In the genomic region with DNA sequence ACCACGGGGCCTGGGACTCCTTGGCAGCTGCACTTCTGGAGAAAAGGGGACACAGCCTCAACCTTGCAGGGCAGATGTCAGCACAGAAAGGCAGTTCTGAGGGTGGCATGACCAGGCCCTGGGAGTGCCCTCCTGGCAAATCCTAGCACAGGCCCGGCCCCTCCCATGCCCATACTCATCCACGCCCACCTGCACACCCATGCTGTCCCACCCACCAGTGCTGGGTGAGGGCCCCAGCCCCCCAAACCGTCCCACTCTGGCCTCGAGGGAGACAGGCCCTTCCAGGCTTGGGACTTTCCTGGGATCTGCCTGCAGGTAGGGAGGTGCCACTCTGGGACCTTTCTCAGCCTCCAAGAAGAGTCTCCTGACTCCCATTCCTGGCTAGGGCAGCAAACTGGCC, we compare ENCODE assay signal across 29 cellular contexts. TPM values are rescaled to one million over a fixed set of nuclear protein-coding genes. Genes with fewer than 3 reads are reported as not detected.
A peak's percentile ranks its signal among the peaks of the same experiment; 100 is the strongest.
DNase-seq lines count a peak whose midpoint lies in the region; ATAC-seq, FAIRE-seq and TF ChIP-seq lines count a peak whose summit lies in the region.
"Had no signal": no experiment of that assay in that cellular context is flagged by ENCODE, and none has a peak within 500 bp of the region (broad histone marks: within the 10 kb centered on the region; RNA-seq: fewer than 3 reads in every experiment).

No MANE protein-coding gene starts in this region.

- in situ Hi-C loops in HepG2 (cut with HindIII; ENCODE audit: extremely low pct_ligation_motif_present, low pct_unique_long_range_greater_than_20kb): no loop called here

- H3K27ac ChIP-seq in CD4-positive, alpha-beta T cell (ENCODE audit: low read depth, low read length): no peak overlapping the region
- H3K27ac ChIP-seq in angular gyrus (ENCODE audit: low read depth, low read length): peak overlapping the region; percentile 31
- H3K27ac ChIP-seq in HepG2 (ENCODE audit: extremely low read length, insufficient read depth, low read length): no peak overlapping the region
- H3K27ac ChIP-seq: BLaER1, SJCRH30 had no signal

- H3K9ac ChIP-seq in HepG2 (ENCODE audit: insufficient read depth, low read depth, low read length): no peak overlapping the region
- H3K9ac ChIP-seq: BLaER1 had no signal

- H3K4me3 Mint-ChIP-seq in CD4-positive, alpha-beta T cell: no peak overlapping the region
- H3K4me3 Mint-ChIP-seq in memory B cell: no peak overlapping the region

- no peak overlapping the region for H2AFZ ChIP-seq in HepG2 (ENCODE audit: low read length)

- no peaks in the 10 kb centered on the region for H3K9me3 ChIP-seq in CD4-positive, alpha-beta T cell (ENCODE audit: control insufficient read depth, low read length)
- H3K9me3 ChIP-seq in HepG2 (ENCODE audit: low read length): no peaks in the 10 kb centered on the region
- H3K9me3 ChIP-seq: BLaER1, HAP-1, MG63, SJCRH30 had no signal

- no peak for TF ChIP-seq RAD21 in HepG2 (CRISPR knock-in tag; IDR thresholded peaks at IDR 0.05)

- peak overlapping the region; percentile 66 for H3K27ac Mint-ChIP-seq in CD4-positive, alpha-beta T cell
- peak overlapping the region; percentile 25 for H3K27ac Mint-ChIP-seq in memory B cell

- H3K79me2 ChIP-seq in HepG2 (ENCODE audit: insufficient read depth, low read length): no peaks in the 10 kb centered on the region

- peaks cover 2% of the 10 kb centered on the region for H3K4me1 ChIP-seq in HepG2 (ENCODE audit: insufficient read depth, low read length)
- H3K4me1 ChIP-seq: HAP-1 had no signal

- TF ChIP-seq EP300 in HepG2 (IDR thresholded peaks at IDR 0.05; ENCODE audit: low read depth in 2 of 2, low read length in 2 of 2) (no peak), HepG2 (CRISPR knock-in tag; IDR thresholded peaks at IDR 0.05; ENCODE audit: borderline replicate concordance) (no peak)

- no peak for TF ChIP-seq CTCF in CD4-positive, alpha-beta T cell (IDR thresholded peaks at IDR 0.05)
- TF ChIP-seq CTCF in HepG2 (CRISPR knock-in tag; IDR thresholded peaks at IDR 0.05): no peak

- H3K36me3 ChIP-seq in HepG2 (replicated peaks in 1 of 2; ENCODE audit: control insufficient read depth in 1 of 2, insufficient read depth in 2 of 2, low read length in 2 of 2): peaks cover 0 to 1% of the 10 kb centered on the region in 2 experiments; a peak in 1 of 5 replicates
- H3K36me3 ChIP-seq: HAP-1, SJCRH30 had no signal

- H3K27me3 ChIP-seq in CD4-positive, alpha-beta T cell (ENCODE audit: control insufficient read depth, insufficient read depth, low read length): no peaks in the 10 kb centered on the region
- H3K27me3 ChIP-seq in HepG2 (ENCODE audit: control insufficient read depth in 1 of 2, insufficient read depth in 2 of 2, low read length in 2 of 2): no peaks in the 10 kb centered on the region
- H3K27me3 ChIP-seq: MG63, SJCRH30 had no signal

- no peak overlapping the region for H3K4me3 ChIP-seq in HepG2 (replicated peaks in 1 of 3; ENCODE audit: insufficient read depth in 1 of 3, low read depth in 2 of 3, low read length in 3 of 3)
- H3K4me3 ChIP-seq: BLaER1, HAP-1, MG63, SJCRH30 had no signal

- BruUV-seq in HepG2 (replicated peaks; lab: Mats Ljungman, UMichigan): no TSS peak

- H3K4me1 Mint-ChIP-seq in CD4-positive, alpha-beta T cell (ENCODE audit: low read depth): no peaks in the 10 kb centered on the region
- peaks cover 9% of the 10 kb centered on the region for H3K4me1 Mint-ChIP-seq in memory B cell

- no peak for DNase-seq in CD4-positive, alpha-beta T cell
- no peak for DNase-seq in memory B cell (ENCODE audit: low spot score in 2 of 2)
- no peak for DNase-seq in NCI-H2171 treated with DMSO at 0.1 percent for 48 hours (lab: John Stamatoyannopoulos, UW)
- DNase-seq in HepG2 (ENCODE audit: low spot score): no peak
- no peak for DNase-seq in NCI-H345 treated with DMSO at 0.1 percent for 48 hours (lab: John Stamatoyannopoulos, UW; ENCODE audit: unreplicated experiment)
- DNase-seq: CD4-positive, CD25-positive, alpha-beta regulatory T cell; DMS53; KG1; MG63; NCI-H1105 treated with DMSO at 0.1 percent for 48 hours; NCI-H146; NCI-H1930; NCI-H2107; NCI-H446 treated with DMSO at 0.1 percent for 48 hours; NCI-H526; NCI-H82; NK-92 treated with Interleukin-12 subunit alpha and Interleukin-12 subunit beta, amount 100 ng/mL, for 24 hours; PC-3; SJCRH30 had no signal

- no peak for TF ChIP-seq POLR2A in HepG2 (IDR thresholded peaks at IDR 0.05; ENCODE audit: insufficient read depth in 1 of 2, low read depth in 2 of 2, low read length in 2 of 2)

- CTCF ChIA-PET in CD4-positive, alpha-beta T cell (lab: Charles Lee): no interaction called here
- CTCF ChIA-PET in HepG2 (lab: Yijun Ruan, JAX; ENCODE audit: low intra/inter-chr PET ratio, low total read pairs): no interaction called here

- 75% methylated on average over 2 of the region's 5 CpGs for WGBS in HepG2 (ENCODE audit: low lambda C conversion rate)

- ATAC-seq in CD4-positive, alpha-beta T cell (ENCODE audit: poor library complexity): no peak
- ATAC-seq in memory B cell (ENCODE audit: low read depth): no peak
- ATAC-seq in HepG2: no peak
- ATAC-seq: PC-3, Right ventricle myocardium inferior, SK-N-SH treated with all-trans-retinoic acid at 6 μM for 48 hours had no signal

- POLR2A ChIA-PET in CD4-positive, alpha-beta T cell (lab: Charles Lee): no interaction called here
- POLR2A ChIA-PET in HepG2 (lab: Yijun Ruan, JAX): no interaction called here

- no peak for FAIRE-seq in HepG2 (lab: Jason Lieb, UNC)
- FAIRE-seq: A204.1, GM18507 had no signal

- no peaks in the 10 kb centered on the region for H3K9me3 Mint-ChIP-seq in CD4-positive, alpha-beta T cell
- no peaks in the 10 kb centered on the region for H3K9me3 Mint-ChIP-seq in memory B cell
- H3K9me3 Mint-ChIP-seq: CD4-positive, CD25-positive, alpha-beta regulatory T cell had no signal

- intact Hi-C loops in CD4-positive, alpha-beta T cell (cut with DNase I, micrococcal nuclease): no loop called here
- intact Hi-C loops in HepG2 (cut with micrococcal nuclease; ENCODE audit: unreplicated experiment): no loop called here

- H3K4me2 ChIP-seq in HepG2 (ENCODE audit: low read depth, low read length): no peak overlapping the region
- H3K4me2 ChIP-seq: BLaER1 had no signal

- peaks cover 15% of the 10 kb centered on the region for H3K36me3 Mint-ChIP-seq in CD4-positive, alpha-beta T cell (ENCODE audit: low read depth)
- H3K36me3 Mint-ChIP-seq in memory B cell: peaks cover 6% of the 10 kb centered on the region

- H3K27me3 Mint-ChIP-seq in CD4-positive, alpha-beta T cell: peaks cover 9% of the 10 kb centered on the region
- H3K27me3 Mint-ChIP-seq in memory B cell: peaks cover 5% of the 10 kb centered on the region
- H3K27me3 Mint-ChIP-seq: CD4-positive, CD25-positive, alpha-beta regulatory T cell had no signal

- H4K20me1 ChIP-seq in HepG2 (ENCODE audit: insufficient read depth, low read length): peaks cover 10% of the 10 kb centered on the region; the same call in 1 of the 2 replicates

RNA-seq across cellular contexts. Expression of a gene that starts 10.1 kb away (rescaled TPM):
- total RNA-seq in CD4-positive, alpha-beta T cell: 10 to 100 TPM; 83.9 to 91.2 TPM
- 0.95 and 1.8 TPM in 2 replicates for total RNA-seq in HepG2 (2016; rRNA removed; fragmentation: Illumina TruSeq; extraction: Trizol)
- 0.30 and 0.62 TPM in 2 replicates for total RNA-seq in HepG2 (2016; cell fraction: cytosol; rRNA removed; fragmentation: Illumina TruSeq; extraction: Trizol; ENCODE audit: low read depth)
- 1.1 and 2.2 TPM in 2 replicates for total RNA-seq in HepG2 (2016; cell fraction: insoluble cytoplasmic fraction; rRNA removed; fragmentation: Illumina TruSeq; extraction: Trizol)
- total RNA-seq in HepG2 (2016; cell fraction: membrane; rRNA removed; fragmentation: Illumina TruSeq; extraction: Trizol): 1.2 and 1.3 TPM in 2 replicates
- total RNA-seq in HepG2 (2016; cell fraction: nucleus; rRNA removed; fragmentation: Illumina TruSeq; extraction: Trizol): 1.1 and 1.3 TPM in 2 replicates
- 8.0 and 15.4 TPM in 2 replicates for polyA plus RNA-seq in HepG2 (2011; rRNA removed)
- polyA plus RNA-seq in HepG2 (2011; cell fraction: cytosol; rRNA removed): 7.3 and 9.2 TPM in 2 replicates
- polyA plus RNA-seq in HepG2 (2011; cell fraction: nucleus; rRNA removed): 11.7 and 12.2 TPM in 2 replicates
- polyA plus RNA-seq in HepG2 (2012): 13.2 and 23.6 TPM in 2 replicates
- 0.49 and 1.5 TPM in 2 replicates for polyA plus RNA-seq in HepG2 (2016; cell fraction: cytosol; fragmentation: Illumina TruSeq; extraction: Trizol; ENCODE audit: low read depth)
- polyA plus RNA-seq in HepG2 (2016; cell fraction: insoluble cytoplasmic fraction; fragmentation: Illumina TruSeq; extraction: Trizol; ENCODE audit: low read depth): 3.4 and 4.9 TPM in 2 replicates
- polyA plus RNA-seq in HepG2 (2016; cell fraction: membrane; fragmentation: Illumina TruSeq; extraction: Trizol; ENCODE audit: low read depth): 2.0 and 2.8 TPM in 2 replicates
- 5.9 and 6.8 TPM in 2 replicates for polyA plus RNA-seq in HepG2 (2016; cell fraction: nucleus; fragmentation: Illumina TruSeq; extraction: Trizol; ENCODE audit: insufficient read depth, low read depth)
- polyA minus RNA-seq in HepG2 (2011; rRNA and poly(A)+ RNA removed; ENCODE audit: low replicate concordance): 5.4 and 14.1 TPM in 2 replicates
- 4.0 and 5.3 TPM in 2 replicates for polyA minus RNA-seq in HepG2 (2011; cell fraction: cytosol; rRNA and poly(A)+ RNA removed)
- polyA minus RNA-seq in HepG2 (2011; cell fraction: nucleus; rRNA and poly(A)+ RNA removed): 0.90 and 3.0 TPM in 2 replicates

RNA-seq across cellular contexts. Expression of a gene that starts 23.1 kb away (rescaled TPM):
- not detected for total RNA-seq in CD4-positive, alpha-beta T cell
- total RNA-seq in HepG2 (2016; rRNA removed; fragmentation: Illumina TruSeq; extraction: Trizol): not detected in 2 replicates
- not detected in 2 replicates for total RNA-seq in HepG2 (2016; cell fraction: cytosol; rRNA removed; fragmentation: Illumina TruSeq; extraction: Trizol; ENCODE audit: low read depth)
- total RNA-seq in HepG2 (2016; cell fraction: insoluble cytoplasmic fraction; rRNA removed; fragmentation: Illumina TruSeq; extraction: Trizol): not detected in 2 replicates
- total RNA-seq in HepG2 (2016; cell fraction: membrane; rRNA removed; fragmentation: Illumina TruSeq; extraction: Trizol): not detected in 2 replicates
- not detected in 2 replicates for total RNA-seq in HepG2 (2016; cell fraction: nucleus; rRNA removed; fragmentation: Illumina TruSeq; extraction: Trizol)
- polyA plus RNA-seq in HepG2 (2011; rRNA removed): not detected in 2 replicates
- not detected in 2 replicates for polyA plus RNA-seq in HepG2 (2011; cell fraction: cytosol; rRNA removed)
- not detected in 2 replicates for polyA plus RNA-seq in HepG2 (2011; cell fraction: nucleus; rRNA removed)
- polyA plus RNA-seq in HepG2 (2012): 0.25 and 0.99 TPM in 2 replicates
- polyA plus RNA-seq in HepG2 (2016; cell fraction: cytosol; fragmentation: Illumina TruSeq; extraction: Trizol; ENCODE audit: low read depth): not detected in 2 replicates
- not detected in 2 replicates for polyA plus RNA-seq in HepG2 (2016; cell fraction: insoluble cytoplasmic fraction; fragmentation: Illumina TruSeq; extraction: Trizol; ENCODE audit: low read depth)
- polyA plus RNA-seq in HepG2 (2016; cell fraction: membrane; fragmentation: Illumina TruSeq; extraction: Trizol; ENCODE audit: low read depth): not detected in 2 replicates
- polyA plus RNA-seq in HepG2 (2016; cell fraction: nucleus; fragmentation: Illumina TruSeq; extraction: Trizol; ENCODE audit: insufficient read depth, low read depth): not detected in 2 replicates
- not detected in 2 replicates for polyA minus RNA-seq in HepG2 (2011; rRNA and poly(A)+ RNA removed; ENCODE audit: low replicate concordance)
- not detected in 2 replicates for polyA minus RNA-seq in HepG2 (2011; cell fraction: cytosol; rRNA and poly(A)+ RNA removed)
- polyA minus RNA-seq in HepG2 (2011; cell fraction: nucleus; rRNA and poly(A)+ RNA removed): not detected in 2 replicates
- total RNA-seq: CD4-positive, CD25-positive, alpha-beta regulatory T cell; Daoy; G401; PC-3; Right ventricle myocardium inferior; SJCRH30 had no signal
- polyA plus RNA-seq: AG04450; CD4-positive, CD25-positive, alpha-beta regulatory T cell had no signal

RNA-seq across cellular contexts. Expression of a gene that starts 36.1 kb away (rescaled TPM):
- total RNA-seq in CD4-positive, alpha-beta T cell: not detected
- total RNA-seq in HepG2 (2016; rRNA removed; fragmentation: Illumina TruSeq; extraction: Trizol): not detected in 2 replicates
- total RNA-seq in HepG2 (2016; cell fraction: cytosol; rRNA removed; fragmentation: Illumina TruSeq; extraction: Trizol; ENCODE audit: low read depth): not detected in 2 replicates
- total RNA-seq in HepG2 (2016; cell fraction: insoluble cytoplasmic fraction; rRNA removed; fragmentation: Illumina TruSeq; extraction: Trizol): not detected in 2 replicates
- total RNA-seq in HepG2 (2016; cell fraction: membrane; rRNA removed; fragmentation: Illumina TruSeq; extraction: Trizol): not detected in 2 replicates
- total RNA-seq in HepG2 (2016; cell fraction: nucleus; rRNA removed; fragmentation: Illumina TruSeq; extraction: Trizol): not detected in 2 replicates
- polyA plus RNA-seq in HepG2 (2011; rRNA removed): not detected in 2 replicates
- not detected in 2 replicates for polyA plus RNA-seq in HepG2 (2011; cell fraction: cytosol; rRNA removed)
- polyA plus RNA-seq in HepG2 (2011; cell fraction: nucleus; rRNA removed): not detected in 2 replicates
- 0.29 and 0.55 TPM in 2 replicates for polyA plus RNA-seq in HepG2 (2012)
- not detected in 2 replicates for polyA plus RNA-seq in HepG2 (2016; cell fraction: cytosol; fragmentation: Illumina TruSeq; extraction: Trizol; ENCODE audit: low read depth)
- not detected in 2 replicates for polyA plus RNA-seq in HepG2 (2016; cell fraction: insoluble cytoplasmic fraction; fragmentation: Illumina TruSeq; extraction: Trizol; ENCODE audit: low read depth)
- not detected in 2 replicates for polyA plus RNA-seq in HepG2 (2016; cell fraction: membrane; fragmentation: Illumina TruSeq; extraction: Trizol; ENCODE audit: low read depth)
- polyA plus RNA-seq in HepG2 (2016; cell fraction: nucleus; fragmentation: Illumina TruSeq; extraction: Trizol; ENCODE audit: insufficient read depth, low read depth): not detected in 2 replicates
- 0.21 TPM in 1 of 2 replicates, not detected in the other for polyA minus RNA-seq in HepG2 (2011; rRNA and poly(A)+ RNA removed; ENCODE audit: low replicate concordance)
- polyA minus RNA-seq in HepG2 (2011; cell fraction: cytosol; rRNA and poly(A)+ RNA removed): not detected in 2 replicates
- not detected in 2 replicates for polyA minus RNA-seq in HepG2 (2011; cell fraction: nucleus; rRNA and poly(A)+ RNA removed)
- total RNA-seq: Daoy, G401, PC-3, Right ventricle myocardium inferior, SJCRH30 had no signal
- polyA plus RNA-seq: AG04450; CD4-positive, CD25-positive, alpha-beta regulatory T cell had no signal

RNA-seq across cellular contexts. Expression of a gene that starts 46.3 kb away (rescaled TPM):
- not detected for total RNA-seq in CD4-positive, alpha-beta T cell
- not detected in 2 replicates for total RNA-seq in HepG2 (2016; rRNA removed; fragmentation: Illumina TruSeq; extraction: Trizol)
- total RNA-seq in HepG2 (2016; cell fraction: cytosol; rRNA removed; fragmentation: Illumina TruSeq; extraction: Trizol; ENCODE audit: low read depth): not detected in 2 replicates
- total RNA-seq in HepG2 (2016; cell fraction: insoluble cytoplasmic fraction; rRNA removed; fragmentation: Illumina TruSeq; extraction: Trizol): not detected in 2 replicates
- not detected in 2 replicates for total RNA-seq in HepG2 (2016; cell fraction: membrane; rRNA removed; fragmentation: Illumina TruSeq; extraction: Trizol)
- total RNA-seq in HepG2 (2016; cell fraction: nucleus; rRNA removed; fragmentation: Illumina TruSeq; extraction: Trizol): not detected in 2 replicates
- polyA plus RNA-seq in HepG2 (2011; rRNA removed): not detected in 2 replicates
- polyA plus RNA-seq in HepG2 (2011; cell fraction: cytosol; rRNA removed): not detected in 2 replicates
- not detected in 2 replicates for polyA plus RNA-seq in HepG2 (2011; cell fraction: nucleus; rRNA removed)
- not detected in 2 replicates for polyA plus RNA-seq in HepG2 (2012)
- not detected in 2 replicates for polyA plus RNA-seq in HepG2 (2016; cell fraction: cytosol; fragmentation: Illumina TruSeq; extraction: Trizol; ENCODE audit: low read depth)
- not detected in 2 replicates for polyA plus RNA-seq in HepG2 (2016; cell fraction: insoluble cytoplasmic fraction; fragmentation: Illumina TruSeq; extraction: Trizol; ENCODE audit: low read depth)
- polyA plus RNA-seq in HepG2 (2016; cell fraction: membrane; fragmentation: Illumina TruSeq; extraction: Trizol; ENCODE audit: low read depth): not detected in 2 replicates
- not detected in 2 replicates for polyA plus RNA-seq in HepG2 (2016; cell fraction: nucleus; fragmentation: Illumina TruSeq; extraction: Trizol; ENCODE audit: insufficient read depth, low read depth)
- not detected in 2 replicates for polyA minus RNA-seq in HepG2 (2011; rRNA and poly(A)+ RNA removed; ENCODE audit: low replicate concordance)
- polyA minus RNA-seq in HepG2 (2011; cell fraction: cytosol; rRNA and poly(A)+ RNA removed): not detected in 2 replicates
- not detected in 2 replicates for polyA minus RNA-seq in HepG2 (2011; cell fraction: nucleus; rRNA and poly(A)+ RNA removed)
- total RNA-seq: CD4-positive, CD25-positive, alpha-beta regulatory T cell; Daoy; G401; PC-3; Right ventricle myocardium inferior; SJCRH30 had no signal
- polyA plus RNA-seq: AG04450; CD4-positive, CD25-positive, alpha-beta regulatory T cell had no signal

RNA-seq across cellular contexts. Expression of a gene that starts 60.0 kb away (rescaled TPM):
- total RNA-seq in CD4-positive, alpha-beta T cell: not detected
- total RNA-seq in HepG2 (2016; rRNA removed; fragmentation: Illumina TruSeq; extraction: Trizol): not detected in 2 replicates
- not detected in 2 replicates for total RNA-seq in HepG2 (2016; cell fraction: cytosol; rRNA removed; fragmentation: Illumina TruSeq; extraction: Trizol; ENCODE audit: low read depth)
- not detected in 2 replicates for total RNA-seq in HepG2 (2016; cell fraction: insoluble cytoplasmic fraction; rRNA removed; fragmentation: Illumina TruSeq; extraction: Trizol)
- not detected in 2 replicates for total RNA-seq in HepG2 (2016; cell fraction: membrane; rRNA removed; fragmentation: Illumina TruSeq; extraction: Trizol)
- total RNA-seq in HepG2 (2016; cell fraction: nucleus; rRNA removed; fragmentation: Illumina TruSeq; extraction: Trizol): not detected in 2 replicates
- not detected in 2 replicates for polyA plus RNA-seq in HepG2 (2011; rRNA removed)
- polyA plus RNA-seq in HepG2 (2011; cell fraction: cytosol; rRNA removed): not detected in 2 replicates
- polyA plus RNA-seq in HepG2 (2011; cell fraction: nucleus; rRNA removed): 0.16 TPM in 1 of 2 replicates, not detected in the other
- not detected in 2 replicates for polyA plus RNA-seq in HepG2 (2012)
- not detected in 2 replicates for polyA plus RNA-seq in HepG2 (2016; cell fraction: cytosol; fragmentation: Illumina TruSeq; extraction: Trizol; ENCODE audit: low read depth)
- not detected in 2 replicates for polyA plus RNA-seq in HepG2 (2016; cell fraction: insoluble cytoplasmic fraction; fragmentation: Illumina TruSeq; extraction: Trizol; ENCODE audit: low read depth)
- not detected in 2 replicates for polyA plus RNA-seq in HepG2 (2016; cell fraction: membrane; fragmentation: Illumina TruSeq; extraction: Trizol; ENCODE audit: low read depth)
- polyA plus RNA-seq in HepG2 (2016; cell fraction: nucleus; fragmentation: Illumina TruSeq; extraction: Trizol; ENCODE audit: insufficient read depth, low read depth): not detected in 2 replicates
- not detected in 2 replicates for polyA minus RNA-seq in HepG2 (2011; rRNA and poly(A)+ RNA removed; ENCODE audit: low replicate concordance)
- not detected in 2 replicates for polyA minus RNA-seq in HepG2 (2011; cell fraction: cytosol; rRNA and poly(A)+ RNA removed)
- polyA minus RNA-seq in HepG2 (2011; cell fraction: nucleus; rRNA and poly(A)+ RNA removed): not detected in 2 replicates
- total RNA-seq: CD4-positive, CD25-positive, alpha-beta regulatory T cell; Daoy; G401; PC-3; Right ventricle myocardium inferior; SJCRH30 had no signal
- polyA plus RNA-seq: AG04450; CD4-positive, CD25-positive, alpha-beta regulatory T cell had no signal

Comparison
In these comparisons a context has a peak if more than half of its experiments do, and no peak if none do; other contexts are left out.
1. RNA of a gene that starts 10.1 kb away (total RNA-seq): 83.9 to 91.2 TPM in CD4-positive, alpha-beta T cell; 0.30 to 2.2 TPM in HepG2; every median in the first group is over 10 times any median in the second.